Comparison of ENCODE assay signal across 11 cellular contexts in the genomic region with DNA sequence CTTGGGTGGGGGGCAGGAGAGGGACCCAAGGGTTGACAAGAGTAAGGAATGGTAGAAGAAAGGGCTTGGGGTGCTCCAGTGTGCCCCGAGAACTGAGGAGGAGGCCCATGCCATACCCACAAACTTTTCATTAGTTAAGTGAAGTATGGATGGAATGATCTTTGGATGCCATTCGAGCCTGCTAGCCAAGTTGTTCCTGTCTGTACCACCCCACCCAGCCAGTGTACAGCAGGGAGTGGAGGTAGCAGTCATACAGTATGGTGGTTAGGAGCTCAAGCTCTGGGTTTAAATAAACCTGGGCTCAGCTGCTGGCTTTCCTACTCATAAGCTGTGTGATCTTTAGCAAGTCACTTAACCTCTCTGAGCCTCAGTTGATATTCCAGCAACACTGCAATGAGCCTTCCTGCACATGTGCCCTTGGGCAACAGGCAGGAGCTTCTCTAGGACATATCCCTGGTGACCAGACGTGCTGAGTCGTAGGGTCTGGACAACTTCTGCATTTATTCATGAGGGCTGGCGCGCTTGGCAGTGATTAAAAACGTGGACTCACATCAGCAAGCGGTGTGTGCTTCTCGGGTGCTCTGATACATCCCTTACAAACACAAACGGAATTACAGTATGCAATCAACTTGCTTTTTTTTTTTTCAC. TPM values are rescaled to one million over a fixed set of nuclear protein-coding genes. Genes with fewer than 3 reads are reported as not detected.
DNase-seq lines count a peak whose midpoint lies in the region; ATAC-seq and TF ChIP-seq lines count a peak whose summit lies in the region.
"Had no signal": no experiment of that assay in that cellular context is flagged by ENCODE, and none has a peak within 500 bp of the region (broad histone marks: within the 10 kb centered on the region; RNA-seq: fewer than 3 reads in every experiment).

No MANE protein-coding gene starts in this region.

- ATAC-seq in left lobe of liver (peak; percentile 43), upper lobe of left lung (ENCODE audit: low FRiP score in 2 of 2) (peak; percentile 29 to 57)
- no peak for ATAC-seq in stimulated activated naive CD8-positive, alpha-beta T cell treated with anti-CD3 and anti-CD28 coated beads, Interleukin-15, Interleukin-2, amounts not matched to agents 100 U/mL and 50 U/mL, for 24 hours

- H3K9me3 ChIP-seq in breast epithelium (no peaks in the 10 kb centered on the region), upper lobe of left lung (no peaks in the 10 kb centered on the region)

- H3K27me3 ChIP-seq in breast epithelium (no peaks in the 10 kb centered on the region), upper lobe of left lung (no peaks in the 10 kb centered on the region)

- H3K36me3 ChIP-seq in breast epithelium (no peaks in the 10 kb centered on the region), upper lobe of left lung (no peaks in the 10 kb centered on the region)

- 59 to 60% methylated on average over 10 of the region's 10 CpGs for WGBS in upper lobe of left lung, 2 donors

- peak; percentile 50 for DNase-seq in NB4 (ENCODE audit: low read depth)
- no peak for DNase-seq in breast epithelium (ENCODE audit: low spot score in 2 of 2)
- DNase-seq in left lobe of liver (ENCODE audit: low spot score) = no peak
- peak in 1 of 2 donors; percentile 56 for DNase-seq in upper lobe of left lung
- no peak for DNase-seq in putamen (ENCODE audit: low spot score)
- DNase-seq in stimulated activated naive CD8-positive, alpha-beta T cell treated with anti-CD3 and anti-CD28 coated beads, Interleukin-15, Interleukin-2, amounts not matched to agents 100 U/mL and 50 U/mL, for 24 hours = no peak
- DNase-seq in central memory CD4-positive, alpha-beta T cell = no peak
- DNase-seq: activated CD4-positive, alpha-beta T cell treated with anti-CD3 and anti-CD28 coated beads, Interleukin-2, amount 50 U/mL, for 48 hours; foreskin melanocyte; GOT3; stimulated activated CD4-positive, alpha-beta T cell treated with anti-CD3 and anti-CD28 coated beads, Interleukin-15, amount 100 ng/mL, for 24 hours had no signal

- intact Hi-C loops in breast epithelium (cut with DNase I; ENCODE audit: low total_unique reads) = no loop called here

- H3K4me3 ChIP-seq in NB4 (ENCODE audit: low read depth, low read length) (no peak overlapping the region), breast epithelium (no peak overlapping the region), upper lobe of left lung (no peak overlapping the region)

- TF ChIP-seq EP300 in upper lobe of left lung (IDR thresholded peaks at IDR 0.05) = no peak

- TF ChIP-seq CTCF in NB4 (IDR thresholded peaks at IDR 0.05; ENCODE audit: low read depth, low read length) (no peak), breast epithelium (IDR thresholded peaks at IDR 0.05) (no peak), upper lobe of left lung (IDR thresholded peaks at IDR 0.05) (no peak)

- H3K4me1 ChIP-seq in breast epithelium = peaks cover 0 to 14% of the 10 kb centered on the region in 2 donors
- H3K4me1 ChIP-seq in upper lobe of left lung = peaks cover 58 to 66% (median 62%) of the 10 kb centered on the region in 4 donors

- H3K27ac ChIP-seq in breast epithelium (peak overlapping the region; percentile 4 to 71), upper lobe of left lung (peak overlapping the region; percentile 8 to 42 (median 22))

- TF ChIP-seq POLR2A in NB4 (IDR thresholded peaks at IDR 0.05; ENCODE audit: extremely low read depth, insufficient read length) = no peak
- TF ChIP-seq POLR2A in breast epithelium (IDR thresholded peaks at IDR 0.05) = no peak
- peak in 1 of 4 donors; percentile 26 for TF ChIP-seq POLR2A in upper lobe of left lung (IDR thresholded peaks at IDR 0.05)

RNA-seq across cellular contexts. Expression of gene ITPRIPL2, which starts 22.9 kb away (rescaled TPM):
- total RNA-seq in breast epithelium (10 to 100 TPM; 36.1 to 66.6 (median 40.3) TPM), left lobe of liver (16.2 TPM), upper lobe of left lung (10 to 100 TPM; 39.9 to 90.6 (median 57.5) TPM)

RNA-seq across cellular contexts. Expression of gene SYT17, which starts 31.4 kb away (rescaled TPM):
- total RNA-seq in breast epithelium (10 to 100 TPM in 1 of 3 donors, 1 to 10 TPM in 2; 1.9 to 11.9 (median 5.2) TPM), left lobe of liver (7.7 TPM), upper lobe of left lung (10 to 100 TPM; 11.6 to 49.2 (median 14.8) TPM)
